ENCODE assay signal across 1 cellular context in genomic region chr13:111558700-111559088, GRCh38.
TF ChIP-seq lines count a peak whose summit lies in the region.

No MANE protein-coding gene starts in this region.

TF ChIP-seq in GM23338, 12 proteins besides CTCF, POLR2A, EP300 and RAD21 (continued from another document):
- TF ChIP-seq ZNF462 (CRISPR knock-in tag; IDR thresholded peaks at IDR 0.05) (no peak), EZH2 (IDR thresholded peaks at IDR 0.05; ENCODE audit: low read depth, unreplicated experiment) (no peak)
